In genomic region chr9:34289159-34289558, GRCh38 we compare ENCODE assay signal across 18 cellular contexts. TPM values are rescaled to one million over a fixed set of nuclear protein-coding genes. Genes with fewer than 3 reads are reported as not detected.
DNase-seq lines count a peak whose midpoint lies in the region; ATAC-seq and TF ChIP-seq lines count a peak whose summit lies in the region.
"Had no signal": no experiment of that assay in that cellular context is flagged by ENCODE, and none has a peak within 500 bp of the region (broad histone marks: within the 10 kb centered on the region; RNA-seq: fewer than 3 reads in every experiment).

No MANE protein-coding gene starts in this region.

- TF ChIP-seq CTCF in HEK293 (tag by site-specific recombination; IDR thresholded peaks at IDR 0.05), result no peak

- no peaks in the 10 kb centered on the region for H3K4me1 ChIP-seq in HEK293 (ENCODE audit: control insufficient read depth, insufficient read depth, low read length)
- H3K4me1 ChIP-seq: A549 had no signal

- POLR2A ChIA-PET in HEK293 (lab: Yijun Ruan, JAX), result no interaction called here
- POLR2A ChIA-PET in activated CD8-positive, alpha-beta T cell treated with anti-CD3 and anti-CD28 coated beads, Interleukin-2, amount 10 ng/mL, durations not matched to agents 7 days and 5 days (lab: Charles Lee), result no interaction called here

- ATAC-seq in activated CD8-positive, alpha-beta T cell treated with anti-CD3 and anti-CD28 coated beads, Interleukin-2, amount 10 ng/mL, durations not matched to agents 7 days and 5 days, result no peak
- ATAC-seq: A549, GM23338 had no signal

- CTCF ChIA-PET in HEK293 (lab: Yijun Ruan, JAX), result interaction anchor here (0.7 kb wide), 1 partner anchor 90 kb away, joined by 4 read pairs; no protein-coding TSS in a partner anchor
- CTCF ChIA-PET in activated CD8-positive, alpha-beta T cell treated with anti-CD3 and anti-CD28 coated beads, Interleukin-2, amount 10 ng/mL, durations not matched to agents 7 days and 5 days (lab: Charles Lee), result no interaction called here

- no peak overlapping the region for H3K27ac Mint-ChIP-seq in activated CD8-positive, alpha-beta T cell treated with anti-CD3 and anti-CD28 coated beads, Interleukin-2, amount 10 ng/mL, durations not matched to agents 7 days and 5 days
- H3K27ac Mint-ChIP-seq: GM23338, HFFc6, IgD-negative memory B cell had no signal

- DNase-seq in NCI-H82 treated with DMSO at 0.1 percent for 48 hours (lab: John Stamatoyannopoulos, UW; ENCODE audit: unreplicated experiment) (peak; percentile 66), dermis blood vessel endothelial cell (peak; percentile 7), 8988T (no peak), superior temporal gyrus (ENCODE audit: extremely low spot score) (no peak)
- no peak for DNase-seq in activated CD4-positive, alpha-beta T cell treated with anti-CD3 and anti-CD28 coated beads, Interleukin-2, amount 50 U/mL, for 1 hour
- no peak for DNase-seq in activated CD8-positive, alpha-beta T cell treated with anti-CD3 and anti-CD28 coated beads, Interleukin-2, amount 10 ng/mL, durations not matched to agents 7 days and 5 days
- DNase-seq: AML-193; Calu3; CD4-positive, alpha-beta memory T cell; HCEC 1CT; HFFc6; KG1 had no signal

- H3K27ac ChIP-seq in HEK293 (ENCODE audit: extremely low read depth, low read depth, low read length), result no peak overlapping the region
- H3K27ac ChIP-seq: A549, C4-2B, HL-60 had no signal

- no peak overlapping the region for H3K4me3 Mint-ChIP-seq in activated CD8-positive, alpha-beta T cell treated with anti-CD3 and anti-CD28 coated beads, Interleukin-2, amount 10 ng/mL, durations not matched to agents 7 days and 5 days
- H3K4me3 Mint-ChIP-seq: CD4-positive, alpha-beta memory T cell; GM23338; HFFc6; IgD-negative memory B cell had no signal

- peaks cover 19% of the 10 kb centered on the region for H3K36me3 Mint-ChIP-seq in activated CD8-positive, alpha-beta T cell treated with anti-CD3 and anti-CD28 coated beads, Interleukin-2, amount 10 ng/mL, durations not matched to agents 7 days and 5 days (ENCODE audit: low read depth)
- H3K36me3 Mint-ChIP-seq: CD4-positive, alpha-beta memory T cell; IgD-negative memory B cell had no signal

- H3K9me3 ChIP-seq in HEK293 (ENCODE audit: control insufficient read depth, insufficient read depth, low read depth, low read length), result no peaks in the 10 kb centered on the region
- H3K9me3 ChIP-seq: A549 had no signal

- no peak overlapping the region for H3K4me3 ChIP-seq in HEK293 (ENCODE audit: low read depth, low read length)
- H3K4me3 ChIP-seq: A549, GM23338 had no signal

- H3K9me3 Mint-ChIP-seq in activated CD8-positive, alpha-beta T cell treated with anti-CD3 and anti-CD28 coated beads, Interleukin-2, amount 10 ng/mL, durations not matched to agents 7 days and 5 days (ENCODE audit: insufficient read depth), result no peaks in the 10 kb centered on the region
- H3K9me3 Mint-ChIP-seq: CD4-positive, alpha-beta memory T cell; GM23338; HFFc6; IgD-negative memory B cell had no signal

- peaks cover 2% of the 10 kb centered on the region for H3K4me1 Mint-ChIP-seq in activated CD8-positive, alpha-beta T cell treated with anti-CD3 and anti-CD28 coated beads, Interleukin-2, amount 10 ng/mL, durations not matched to agents 7 days and 5 days (ENCODE audit: low read depth)
- H3K4me1 Mint-ChIP-seq: CD4-positive, alpha-beta memory T cell; GM23338 had no signal

- no peaks in the 10 kb centered on the region for H3K27me3 Mint-ChIP-seq in activated CD8-positive, alpha-beta T cell treated with anti-CD3 and anti-CD28 coated beads, Interleukin-2, amount 10 ng/mL, durations not matched to agents 7 days and 5 days (ENCODE audit: low read depth)
- H3K27me3 Mint-ChIP-seq: CD4-positive, alpha-beta memory T cell; IgD-negative memory B cell had no signal

- H3K36me3 ChIP-seq in HEK293 (ENCODE audit: control insufficient read depth in 2 of 2, insufficient read depth in 1 of 2, low read length in 2 of 2), result peaks cover 0 to 12% of the 10 kb centered on the region in 2 experiments; a peak in 1 of 3 replicates

TF ChIP-seq in HEK293, 187 proteins besides CTCF, POLR2A, EP300 and RAD21:
- TF ChIP-seq GLIS2 (tag by site-specific recombination; IDR thresholded peaks at IDR 0.05), result no peak
- peak; percentile 40; the same call in 1 of the 2 replicates for TF ChIP-seq REST (tag by site-specific recombination; IDR thresholded peaks at IDR 0.05)
- TF ChIP-seq EGR2 (tag by site-specific recombination; IDR thresholded peaks at IDR 0.05; ENCODE audit: low read depth), result peak; percentile 55; the same call in 1 of the 2 replicates
- no peak for TF ChIP-seq HIC1 (tag by site-specific recombination; IDR thresholded peaks at IDR 0.05)

RNA-seq across cellular contexts. Expression of gene KIF24, which starts 39.9 kb away (rescaled TPM):
- 1.0 and 5.6 TPM in 2 replicates for total RNA-seq in dermis blood vessel endothelial cell
- total RNA-seq in activated CD8-positive, alpha-beta T cell treated with anti-CD3 and anti-CD28 coated beads, Interleukin-2, amount 10 ng/mL, durations not matched to agents 7 days and 5 days, result 10 to 100 TPM; 11.2 to 11.4 TPM

RNA-seq across cellular contexts. Expression of gene NUDT2, which starts 40.2 kb away (rescaled TPM):
- 24.7 and 61.9 TPM in 2 replicates for total RNA-seq in dermis blood vessel endothelial cell
- total RNA-seq in activated CD8-positive, alpha-beta T cell treated with anti-CD3 and anti-CD28 coated beads, Interleukin-2, amount 10 ng/mL, durations not matched to agents 7 days and 5 days, result 10 to 100 TPM; 28.9 to 31.6 TPM

Comparison
In these comparisons a context has a peak if more than half of its experiments do, and no peak if none do; other contexts are left out.
1. DNase-seq: peak in NCI-H82 treated with DMSO at 0.1 percent for 48 hours (single experiment) and dermis blood vessel endothelial cell (single experiment); none in 8988T (single experiment), superior temporal gyrus (single experiment), activated CD4-positive, alpha-beta T cell treated with anti-CD3 and anti-CD28 coated beads, Interleukin-2, amount 50 U/mL, for 1 hour (single experiment) and activated CD8-positive, alpha-beta T cell treated with anti-CD3 and anti-CD28 coated beads, Interleukin-2, amount 10 ng/mL, durations not matched to agents 7 days and 5 days (single experiment).